8 cellular contexts compared by ENCODE assay signal in the genomic region with DNA sequence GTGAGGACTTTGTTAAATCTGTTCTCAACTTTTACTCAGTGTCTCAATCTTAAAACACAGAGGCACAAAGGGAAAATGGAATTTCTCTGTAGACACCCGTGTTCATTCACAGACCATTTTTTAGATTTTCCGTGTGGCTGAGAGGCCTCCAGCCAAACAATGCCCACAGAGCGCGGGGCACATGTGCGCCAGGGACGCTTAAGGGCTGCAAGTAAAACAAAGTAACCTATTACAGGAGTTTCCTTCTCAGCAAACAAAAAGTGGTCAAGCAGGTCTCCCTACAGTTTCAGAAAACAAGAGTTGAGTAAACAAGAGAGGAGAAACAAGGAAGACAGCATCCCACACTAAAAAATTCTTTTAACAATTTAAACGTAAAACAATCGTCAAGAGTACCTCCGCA.
DNase-seq lines count a peak whose midpoint lies in the region; ATAC-seq, FAIRE-seq and TF ChIP-seq lines count a peak whose summit lies in the region.

No MANE protein-coding gene starts in this region.

- peak overlapping the region; percentile 91 to 98 for H3K27ac ChIP-seq in A549
- peak overlapping the region; percentile 84 to 91 (median 88) for H3K27ac ChIP-seq in upper lobe of left lung

- TF ChIP-seq RAD21 in A549 (conservative IDR thresholded peaks at IDR 0.05 in 1 of 2, IDR thresholded peaks at IDR 0.05 in 1 of 2): no peak

- no peaks in the 10 kb centered on the region for H3K36me3 ChIP-seq in bronchial epithelial cell (ENCODE audit: control insufficient read depth, insufficient read depth, low read length)
- no peaks in the 10 kb centered on the region for H3K36me3 ChIP-seq in upper lobe of left lung

- no peak for TF ChIP-seq EP300 in A549 (IDR thresholded peaks at IDR 0.05)
- no peak for TF ChIP-seq EP300 in upper lobe of left lung (IDR thresholded peaks at IDR 0.05)

- H3K9me3 ChIP-seq in A549 (no peaks in the 10 kb centered on the region), upper lobe of left lung (no peaks in the 10 kb centered on the region)

- TF ChIP-seq CTCF in A549 (IDR thresholded peaks at IDR 0.05) (no peak), bronchial epithelial cell (IDR thresholded peaks at IDR 0.05; ENCODE audit: insufficient read depth, low read length, severe bottlenecking) (no peak), upper lobe of left lung (IDR thresholded peaks at IDR 0.05) (no peak)

- DNase-seq in A549 (ENCODE audit: low read depth in 1 of 2, low spot score in 1 of 2) (peak in 1 of 2 experiments; percentile 58), NCI-H748 (lab: John Stamatoyannopoulos, UW; ENCODE audit: unreplicated experiment) (peak; percentile 82), bronchial epithelial cell (ENCODE audit: low read depth) (peak; percentile 79), medulla oblongata (ENCODE audit: extremely low spot score) (peak; percentile 69), upper lobe of left lung (peak; percentile 56 to 70), mesenteric fat pad (ENCODE audit: low spot score) (no peak), H54 (ENCODE audit: insufficient read length, low spot score) (no peak)

- under 1% methylated on average over 9 of the region's 9 CpGs for WGBS in A549 (ENCODE audit: missing lambda C conversion rate)
- 10 to 12% methylated on average over 9 of the region's 9 CpGs for WGBS in upper lobe of left lung, 2 donors

- TF ChIP-seq POLR2A in A549 (IDR thresholded peaks at IDR 0.05; ENCODE audit: low read length): no peak
- TF ChIP-seq POLR2A in upper lobe of left lung (IDR thresholded peaks at IDR 0.05): no peak
- TF ChIP-seq POLR2A in H54 (IDR thresholded peaks at IDR 0.05; ENCODE audit: low read depth, low read length): no peak

- peak in 1 of 2 experiments; percentile 24; a peak in 2 of 6 replicates for ATAC-seq in A549
- ATAC-seq in upper lobe of left lung (ENCODE audit: low FRiP score in 2 of 2): peak; percentile 19 to 64

- H3K4me2 ChIP-seq in A549: peak overlapping the region; percentile 81

- POLR2A ChIA-PET in A549 (lab: Yijun Ruan, JAX): interaction anchor here (0.6 kb wide), 1 partner anchor 484 kb away, joined by 4 read pairs; no protein-coding TSS in a partner anchor

- H3K4me1 ChIP-seq in A549: peaks cover 55% of the 10 kb centered on the region
- peaks cover 22 to 44% (median 25%) of the 10 kb centered on the region in 4 donors for H3K4me1 ChIP-seq in upper lobe of left lung

- FAIRE-seq in A549 (lab: Jason Lieb, UNC): no peak
- FAIRE-seq in bronchial epithelial cell (lab: Jason Lieb, UNC): no peak
- FAIRE-seq in H54 (lab: Jason Lieb, UNC): no peak

- H3K27me3 ChIP-seq in bronchial epithelial cell (ENCODE audit: control insufficient read depth, insufficient read depth, low read length) (no peaks in the 10 kb centered on the region), upper lobe of left lung (no peaks in the 10 kb centered on the region)

- H3K4me3 ChIP-seq in A549 (peak overlapping the region; percentile 71), GM08714 (ENCODE audit: low read length) (peak overlapping the region; percentile 94), bronchial epithelial cell (ENCODE audit: low read depth, low read length) (peak overlapping the region; percentile 66), upper lobe of left lung (peak overlapping the region in 3 of 4 donors; percentile 63 to 77 (median 73))

- CTCF ChIA-PET in A549 (lab: Yijun Ruan, JAX): interaction anchor here (1.9 kb wide), 1 partner anchor 11 kb away, joined by 4 read pairs; no protein-coding TSS in a partner anchor

TF ChIP-seq in A549, 52 proteins besides CTCF, POLR2A, EP300 and RAD21:
- TF ChIP-seq FOSB (CRISPR knock-in tag; IDR thresholded peaks at IDR 0.05) (no peak), EHF (CRISPR knock-in tag; IDR thresholded peaks at IDR 0.05) (no peak), MYC (IDR thresholded peaks at IDR 0.05; ENCODE audit: borderline replicate concordance, low read length) (peak; percentile 61; the same call in 1 of the 2 replicates), POLR2AphosphoS2 (conservative IDR thresholded peaks at IDR 0.05; ENCODE audit: low read length) (no peak)
- TF ChIP-seq, protein P1, sequence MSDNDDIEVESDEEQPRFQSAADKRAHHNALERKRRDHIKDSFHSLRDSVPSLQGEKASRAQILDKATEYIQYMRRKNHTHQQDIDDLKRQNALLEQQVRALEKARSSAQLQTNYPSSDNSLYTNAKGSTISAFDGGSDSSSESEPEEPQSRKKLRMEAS (IDR thresholded peaks at IDR 0.05): peak; percentile 77

Comparison
In these comparisons a context has a peak if more than half of its experiments do, and no peak if none do; other contexts are left out.
1. DNase-seq: peak in NCI-H748 (single experiment), bronchial epithelial cell (single experiment), medulla oblongata (single experiment) and upper lobe of left lung (2 of 2); none in mesenteric fat pad (single experiment) and H54 (single experiment).
2. Peak in every context shown above with its lines, with median percentiles within 50 percentile points of each other: H3K4me3 ChIP-seq.